Comparison of ENCODE assay signal across 10 cellular contexts in the genomic region with DNA sequence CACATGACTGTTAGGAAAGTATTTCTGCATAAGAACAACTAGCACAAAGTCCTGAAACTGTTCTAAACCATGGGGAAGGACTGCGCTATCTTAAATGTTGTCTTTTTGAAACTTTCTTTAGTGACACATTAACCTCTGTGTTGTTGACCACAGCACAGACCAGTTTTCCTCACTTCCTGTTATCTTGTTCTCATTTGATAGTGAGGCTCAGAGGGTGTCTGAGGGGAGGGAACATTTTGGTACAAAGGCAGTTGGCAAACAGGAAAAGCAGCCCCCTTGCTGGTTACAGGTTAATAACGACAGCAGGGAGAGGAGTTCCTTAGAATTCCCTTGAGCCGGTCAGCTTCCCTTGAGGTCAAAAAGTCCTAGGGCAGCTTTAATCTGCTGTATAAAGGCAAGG.
A peak's percentile ranks its signal among the peaks of the same experiment; 100 is the strongest.
DNase-seq lines count a peak whose midpoint lies in the region; ATAC-seq lines count a peak whose summit lies in the region.
"Had no signal": no experiment of that assay in that cellular context is flagged by ENCODE, and none has a peak within 500 bp of the region (broad histone marks: within the 10 kb centered on the region; RNA-seq: fewer than 3 reads in every experiment).

No MANE protein-coding gene starts in this region.

- DNase-seq in HT-29 (ENCODE audit: low spot score): peak; percentile 14
- DNase-seq in kidney tubule cell (ENCODE audit: low spot score): peak; percentile 56
- DNase-seq in amniotic stem cell (lab: John Stamatoyannopoulos, UW): no peak
- DNase-seq in foreskin melanocyte: no peak
- DNase-seq: IMR-90 had no signal

- ATAC-seq in GM18873 (IDR thresholded peaks at IDR 0.05; ENCODE audit: low FRiP score, unreplicated experiment) (peak; percentile 100), HG02588 (IDR thresholded peaks at IDR 0.05; ENCODE audit: unreplicated experiment) (peak; percentile 99), esophagus mucosa (no peak)
- no peak for ATAC-seq in activated CD4-positive, CD25-positive, alpha-beta regulatory T cell treated with anti-CD3 and anti-CD28 coated beads, Interleukin-2, amount 50 U/mL, for 24 hours
- ATAC-seq: gastroesophageal sphincter had no signal

Comparison
In these comparisons a context has a peak if more than half of its experiments do, and no peak if none do; other contexts are left out.
1. ATAC-seq: peak in GM18873 (single experiment) and HG02588 (single experiment); none in esophagus mucosa (single experiment) and activated CD4-positive, CD25-positive, alpha-beta regulatory T cell treated with anti-CD3 and anti-CD28 coated beads, Interleukin-2, amount 50 U/mL, for 24 hours (0 of 2).
2. DNase-seq: peak in HT-29 (single experiment) and kidney tubule cell (single experiment); none in amniotic stem cell (single experiment) and foreskin melanocyte (single experiment).